Comparison of ENCODE assay signal across 8 cellular contexts in the genomic region with DNA sequence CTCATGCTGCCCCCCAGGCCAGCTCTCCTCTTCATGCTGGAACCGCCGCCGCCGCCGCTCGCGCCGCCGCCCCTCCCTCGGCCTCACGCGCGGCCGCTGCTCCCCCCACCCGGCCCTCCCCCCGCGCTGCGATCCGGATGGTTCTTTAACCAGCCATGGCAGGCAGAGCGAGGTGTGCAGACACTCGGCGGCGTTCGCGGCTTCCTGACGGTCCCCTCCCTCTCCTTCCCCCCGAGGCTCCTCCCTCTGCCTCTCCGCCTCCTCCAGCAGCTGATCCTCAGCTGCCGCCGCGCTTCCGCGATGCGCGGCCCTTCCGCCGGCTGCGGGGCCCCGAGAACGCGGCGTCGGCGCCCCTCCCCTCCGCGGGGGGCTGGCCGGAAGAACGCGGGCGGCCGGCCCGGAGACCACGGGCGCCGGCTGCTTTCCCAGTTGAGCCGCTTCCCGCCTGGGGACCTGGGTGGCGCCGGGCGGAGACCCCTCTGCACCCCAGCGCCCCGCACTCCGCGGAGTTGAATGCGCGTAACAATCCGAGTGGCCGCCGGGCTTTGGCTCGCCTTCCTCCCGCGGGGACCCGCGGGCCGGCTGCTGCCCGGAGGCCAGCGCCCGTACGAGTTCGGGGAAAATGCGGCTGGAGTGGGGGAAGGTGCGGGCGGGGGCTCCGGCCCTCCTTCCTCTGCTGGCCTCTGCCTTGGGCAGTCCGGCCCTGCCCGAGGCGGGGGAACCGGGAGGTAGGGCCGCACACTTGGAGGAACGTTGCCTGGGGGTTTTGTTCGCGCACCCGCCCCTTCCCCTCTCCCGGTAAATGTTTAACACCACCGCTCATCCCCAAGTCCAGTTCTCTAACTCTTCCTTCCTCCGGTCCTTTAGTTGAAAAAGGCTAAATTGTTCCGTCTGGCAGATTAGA.
A peak's percentile ranks its signal among the peaks of the same experiment; 100 is the strongest.
DNase-seq lines count a peak whose midpoint lies in the region; ATAC-seq and TF ChIP-seq lines count a peak whose summit lies in the region.

A gene with protein sequence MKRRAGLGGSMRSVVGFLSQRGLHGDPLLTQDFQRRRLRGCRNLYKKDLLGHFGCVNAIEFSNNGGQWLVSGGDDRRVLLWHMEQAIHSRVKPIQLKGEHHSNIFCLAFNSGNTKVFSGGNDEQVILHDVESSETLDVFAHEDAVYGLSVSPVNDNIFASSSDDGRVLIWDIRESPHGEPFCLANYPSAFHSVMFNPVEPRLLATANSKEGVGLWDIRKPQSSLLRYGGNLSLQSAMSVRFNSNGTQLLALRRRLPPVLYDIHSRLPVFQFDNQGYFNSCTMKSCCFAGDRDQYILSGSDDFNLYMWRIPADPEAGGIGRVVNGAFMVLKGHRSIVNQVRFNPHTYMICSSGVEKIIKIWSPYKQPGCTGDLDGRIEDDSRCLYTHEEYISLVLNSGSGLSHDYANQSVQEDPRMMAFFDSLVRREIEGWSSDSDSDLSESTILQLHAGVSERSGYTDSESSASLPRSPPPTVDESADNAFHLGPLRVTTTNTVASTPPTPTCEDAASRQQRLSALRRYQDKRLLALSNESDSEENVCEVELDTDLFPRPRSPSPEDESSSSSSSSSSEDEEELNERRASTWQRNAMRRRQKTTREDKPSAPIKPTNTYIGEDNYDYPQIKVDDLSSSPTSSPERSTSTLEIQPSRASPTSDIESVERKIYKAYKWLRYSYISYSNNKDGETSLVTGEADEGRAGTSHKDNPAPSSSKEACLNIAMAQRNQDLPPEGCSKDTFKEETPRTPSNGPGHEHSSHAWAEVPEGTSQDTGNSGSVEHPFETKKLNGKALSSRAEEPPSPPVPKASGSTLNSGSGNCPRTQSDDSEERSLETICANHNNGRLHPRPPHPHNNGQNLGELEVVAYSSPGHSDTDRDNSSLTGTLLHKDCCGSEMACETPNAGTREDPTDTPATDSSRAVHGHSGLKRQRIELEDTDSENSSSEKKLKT (minus strand): TSS at position 176 of the 904 bp plus-strand sequence. CDS start 141 bp downstream, at position 35.

- peaks cover 24% of the 10 kb centered on the region for H3K36me3 Mint-ChIP-seq in central memory CD8-positive, alpha-beta T cell (ENCODE audit: insufficient read depth)

- H3K9me3 Mint-ChIP-seq in central memory CD8-positive, alpha-beta T cell, result no peaks in the 10 kb centered on the region

- H3K4me1 Mint-ChIP-seq in central memory CD8-positive, alpha-beta T cell, result peaks cover 27% of the 10 kb centered on the region

- peak within 1 kb of the TSS; percentile 68 for H3K4me3 ChIP-seq in AG09309 (ENCODE audit: control insufficient read depth, low read depth, low read length)

- no peak for TF ChIP-seq CTCF in AG09309 (IDR thresholded peaks at IDR 0.05; ENCODE audit: control insufficient read depth, insufficient read depth, low read depth, low read length, missing control alignments)

- ATAC-seq in GM19025 (IDR thresholded peaks at IDR 0.05; ENCODE audit: low read depth, unreplicated experiment), result peak; percentile 87
- peak; percentile 83 for ATAC-seq in HG03342 (IDR thresholded peaks at IDR 0.05; ENCODE audit: unreplicated experiment)
- peak; percentile 93 to 94 for ATAC-seq in activated CD4-positive, CD25-positive, alpha-beta regulatory T cell treated with anti-CD3 and anti-CD28 coated beads, Interleukin-2, amount 50 U/mL, for 24 hours
- peak; percentile 94 for ATAC-seq in central memory CD8-positive, alpha-beta T cell (replicated peaks; ENCODE audit: extremely low read depth, poor library complexity, severe bottlenecking)

- H3K27ac Mint-ChIP-seq in central memory CD8-positive, alpha-beta T cell (ENCODE audit: low read depth), result peak within 1 kb of the TSS; percentile 73

- H3K27me3 Mint-ChIP-seq in central memory CD8-positive, alpha-beta T cell, result no peaks in the 10 kb centered on the region

- H3K4me3 Mint-ChIP-seq in central memory CD8-positive, alpha-beta T cell, result peak within 1 kb of the TSS; percentile 97

- peak; percentile 71 for DNase-seq in AG09309 (ENCODE audit: low read depth)
- peak; percentile 66 for DNase-seq in NCI-H446 treated with DMSO at 0.1 percent for 48 hours (lab: John Stamatoyannopoulos, UW)
- peak; percentile 82 to 90 for DNase-seq in central memory CD8-positive, alpha-beta T cell (ENCODE audit: low spot score in 2 of 2)
- peak; percentile 98 for DNase-seq in islet precursor cell
- peak; percentile 87 for DNase-seq in stimulated activated CD4-positive, alpha-beta T cell treated with anti-CD3 and anti-CD28 coated beads, Interleukin-12 subunit alpha, Interleukin-12 subunit beta, amount 100 ng/mL, for 4 hours

Comparison
In these comparisons a context has a peak if more than half of its experiments do, and no peak if none do; other contexts are left out.
1. Peak in every context shown above with its lines: DNase-seq, ATAC-seq and H3K4me3 ChIP-seq.